Comparison of ENCODE assay signal across 8 cellular contexts in the genomic region with DNA sequence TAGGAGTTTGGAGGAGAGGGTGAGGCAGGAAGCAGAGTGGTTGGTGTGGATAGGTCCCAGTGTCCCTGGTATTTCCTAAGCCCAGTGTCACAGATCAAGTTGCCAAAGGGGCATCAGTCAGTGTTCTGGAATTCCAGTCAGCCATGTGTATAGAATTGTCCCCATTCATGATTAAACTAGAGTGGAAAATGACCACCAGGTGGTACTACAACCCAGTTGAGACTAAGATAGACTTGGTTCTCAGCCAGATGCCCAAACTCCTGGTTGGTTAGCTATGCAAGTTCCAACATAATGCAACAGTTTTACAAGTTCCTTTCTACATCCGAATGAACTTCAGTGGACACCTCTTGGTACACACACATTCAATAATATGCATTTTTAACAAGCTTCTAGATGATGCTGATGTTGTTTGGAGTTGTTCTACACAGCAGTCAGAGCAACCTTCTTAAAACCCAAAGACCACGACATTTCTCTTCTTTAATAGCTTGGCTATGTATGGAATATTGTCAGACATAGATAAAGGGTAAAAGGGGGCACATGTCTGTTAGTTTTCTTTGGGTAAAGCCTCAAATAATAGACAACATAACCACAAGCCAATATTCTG. TPM values are rescaled to one million over a fixed set of nuclear protein-coding genes. Genes with fewer than 3 reads are reported as not detected.
A peak's percentile ranks its signal among the peaks of the same experiment; 100 is the strongest.
DNase-seq lines count a peak whose midpoint lies in the region; ATAC-seq and TF ChIP-seq lines count a peak whose summit lies in the region.

No MANE protein-coding gene starts in this region.

- peaks cover 7% of the 10 kb centered on the region for H3K4me1 ChIP-seq in osteoblast (ENCODE audit: insufficient read depth, low read length)

- H3K79me2 ChIP-seq in osteoblast (ENCODE audit: insufficient read depth, low read length) = no peaks in the 10 kb centered on the region

- H3K4me2 ChIP-seq in osteoblast (ENCODE audit: insufficient read depth, low read length) = peak overlapping the region; percentile 8

- ATAC-seq in HG02938 (IDR thresholded peaks at IDR 0.05; ENCODE audit: unreplicated experiment) = no peak

- no peak overlapping the region for H3K27ac ChIP-seq in osteoblast (ENCODE audit: low read depth, low read length)

- no peak overlapping the region for H2AFZ ChIP-seq in osteoblast (ENCODE audit: low read length)

- H3K27me3 ChIP-seq in osteoblast (ENCODE audit: insufficient read depth, low read length) = peaks cover 3% of the 10 kb centered on the region

- H3K4me3 ChIP-seq in fibroblast of villous mesenchyme (ENCODE audit: low read depth, low read length) (no peak overlapping the region), osteoblast (ENCODE audit: insufficient read depth, low read length) (no peak overlapping the region)

- no peaks in the 10 kb centered on the region for H3K36me3 ChIP-seq in osteoblast (ENCODE audit: insufficient read depth, low read length)

- TF ChIP-seq CTCF in fibroblast of villous mesenchyme (IDR thresholded peaks at IDR 0.05; ENCODE audit: insufficient read depth, low read depth, low read length) (peak; percentile 62), osteoblast (IDR thresholded peaks at IDR 0.05; ENCODE audit: extremely low read depth, low read depth, low read length) (peak; percentile 70)

- DNase-seq in activated CD4-positive, alpha-beta T cell treated with anti-CD3 and anti-CD28 coated beads for 4 hours = peak; percentile 18 to 35
- no peak for DNase-seq in activated CD4-positive, alpha-beta T cell treated with anti-CD3 and anti-CD28 coated beads for 48 hours
- DNase-seq in HCEC 1CT (peak; percentile 81), NCI-H1694 (lab: John Stamatoyannopoulos, UW) (peak; percentile 92), T1000 (lab: John Stamatoyannopoulos, UW) (peak; percentile 36), fibroblast of villous mesenchyme (ENCODE audit: low read depth) (peak; percentile 74), osteoblast (ENCODE audit: insufficient read length, low spot score, missing footprints) (no peak)

- no peaks in the 10 kb centered on the region for H3K9me3 ChIP-seq in osteoblast (ENCODE audit: low read depth, low read length)

- H4K20me1 ChIP-seq in osteoblast (ENCODE audit: insufficient read depth, low read length) = no peaks in the 10 kb centered on the region

RNA-seq across cellular contexts. Expression of gene ATR, which starts 8.4 kb away (rescaled TPM):
- total RNA-seq in fibroblast of villous mesenchyme (21.9 and 37.6 TPM in 2 replicates), osteoblast (22.1 and 23.6 TPM in 2 replicates)

RNA-seq across cellular contexts. Expression of gene PLS1, which starts 9.3 kb away (rescaled TPM):
- total RNA-seq in fibroblast of villous mesenchyme (1.6 and 3.0 TPM in 2 replicates), osteoblast (0.88 and 1.1 TPM in 2 replicates)

Comparison
In these comparisons a context has a peak if more than half of its experiments do, and no peak if none do; other contexts are left out.
1. DNase-seq: peak in activated CD4-positive, alpha-beta T cell treated with anti-CD3 and anti-CD28 coated beads for 4 hours (2 of 2), HCEC 1CT (single experiment), NCI-H1694 (single experiment), T1000 (single experiment) and fibroblast of villous mesenchyme (single experiment); none in activated CD4-positive, alpha-beta T cell treated with anti-CD3 and anti-CD28 coated beads for 48 hours (single experiment) and osteoblast (single experiment).